In genomic region chrX:41084360-41085104, GRCh38 we compare ENCODE assay signal across 1 cellular context.
A peak's percentile ranks its signal among the peaks of the same experiment; 100 is the strongest.
TF ChIP-seq lines count a peak whose summit lies in the region.

No MANE protein-coding gene starts in this region.

TF ChIP-seq in H1, 55 proteins besides CTCF, POLR2A, EP300 and RAD21 (continued from another document):
- peak; percentile 94 for TF ChIP-seq ATF2 (IDR thresholded peaks at IDR 0.05; ENCODE audit: low read length)
- peak; percentile 84; the same call in 1 of the 2 replicates for TF ChIP-seq POLR2AphosphoS5 (IDR thresholded peaks at IDR 0.05; ENCODE audit: low read depth, low read length)
- TF ChIP-seq ZNF274 (IDR thresholded peaks at IDR 0.05; ENCODE audit: borderline replicate concordance, extremely low read depth, low read length), result no peak
- peak; percentile 57; the same call in 1 of the 2 replicates for TF ChIP-seq RBBP5 (IDR thresholded peaks at IDR 0.05; ENCODE audit: borderline replicate concordance, low read depth, low read length)
- TF ChIP-seq SP2 (IDR thresholded peaks at IDR 0.05; ENCODE audit: low read length), result no peak
- TF ChIP-seq SP4 (IDR thresholded peaks at IDR 0.05; ENCODE audit: low read length), result no peak; the same call in 1 of the 2 replicates
- TF ChIP-seq ASH2L (IDR thresholded peaks at IDR 0.05; ENCODE audit: low read length), result peak; percentile 77
- no peak for TF ChIP-seq CEBPB (IDR thresholded peaks at IDR 0.05; ENCODE audit: low read depth, low read length)
- TF ChIP-seq CHD7 (IDR thresholded peaks at IDR 0.05; ENCODE audit: insufficient replicate concordance, low read length), result no peak
- TF ChIP-seq CREB1 (IDR thresholded peaks at IDR 0.05), result peak; percentile 93
- TF ChIP-seq CHD2 (IDR thresholded peaks at IDR 0.05; ENCODE audit: low read length), result no peak
- no peak for TF ChIP-seq RFX5 (IDR thresholded peaks at IDR 0.05; ENCODE audit: borderline replicate concordance, low read depth, low read length)
- TF ChIP-seq SIRT6 (IDR thresholded peaks at IDR 0.05; ENCODE audit: low read length), result no peak
- TF ChIP-seq FOSL1 (IDR thresholded peaks at IDR 0.05; ENCODE audit: insufficient read depth, low read depth, low read length), result no peak
- TF ChIP-seq JUN (IDR thresholded peaks at IDR 0.05; ENCODE audit: low read depth, low read length), result peak; percentile 77; the same call in 1 of the 2 replicates
- peak; percentile 32 for TF ChIP-seq KDM4A (IDR thresholded peaks at IDR 0.05; ENCODE audit: low read depth, low read length, severe bottlenecking)
- no peak for TF ChIP-seq BRCA1 (IDR thresholded peaks at IDR 0.05; ENCODE audit: low read depth, low read length)
- peak; percentile 88 for TF ChIP-seq EGR1 (IDR thresholded peaks at IDR 0.05; ENCODE audit: borderline replicate concordance, low read depth, low read length)
- TF ChIP-seq MAFK (IDR thresholded peaks at IDR 0.05; ENCODE audit: low read depth, low read length), result no peak
- no peak for TF ChIP-seq BCL11A (IDR thresholded peaks at IDR 0.05; ENCODE audit: low read depth in 2 of 2, low read length in 2 of 2)
- TF ChIP-seq KDM5A (IDR thresholded peaks at IDR 0.05; ENCODE audit: low read length), result no peak
- no peak; the same call in 1 of the 2 replicates for TF ChIP-seq BACH1 (IDR thresholded peaks at IDR 0.05; ENCODE audit: low read length)
- peak; percentile 75 for TF ChIP-seq E2F6 (IDR thresholded peaks at IDR 0.05)
- TF ChIP-seq, protein P1, sequence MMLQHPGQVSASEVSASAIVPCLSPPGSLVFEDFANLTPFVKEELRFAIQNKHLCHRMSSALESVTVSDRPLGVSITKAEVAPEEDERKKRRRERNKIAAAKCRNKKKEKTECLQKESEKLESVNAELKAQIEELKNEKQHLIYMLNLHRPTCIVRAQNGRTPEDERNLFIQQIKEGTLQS (IDR thresholded peaks at IDR 0.05; ENCODE audit: insufficient read depth, low read depth, low read length), result peak; percentile 85
- TF ChIP-seq YY1 (IDR thresholded peaks at IDR 0.05; ENCODE audit: low read depth, low read length), result no peak
- no peak for TF ChIP-seq TEAD4 (IDR thresholded peaks at IDR 0.05; ENCODE audit: low read depth, low read length)
- TF ChIP-seq TAF1 (IDR thresholded peaks at IDR 0.05; ENCODE audit: low read depth, low read length), result peak; percentile 58
- no peak for TF ChIP-seq TAF7 (optimal IDR thresholded peaks at IDR 0.05; ENCODE audit: borderline replicate concordance, low read depth, low read length)
- TF ChIP-seq, protein P2, sequence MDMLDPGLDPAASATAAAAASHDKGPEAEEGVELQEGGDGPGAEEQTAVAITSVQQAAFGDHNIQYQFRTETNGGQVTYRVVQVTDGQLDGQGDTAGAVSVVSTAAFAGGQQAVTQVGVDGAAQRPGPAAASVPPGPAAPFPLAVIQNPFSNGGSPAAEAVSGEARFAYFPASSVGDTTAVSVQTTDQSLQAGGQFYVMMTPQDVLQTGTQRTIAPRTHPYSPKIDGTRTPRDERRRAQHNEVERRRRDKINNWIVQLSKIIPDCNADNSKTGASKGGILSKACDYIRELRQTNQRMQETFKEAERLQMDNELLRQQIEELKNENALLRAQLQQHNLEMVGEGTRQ (IDR thresholded peaks at IDR 0.05; ENCODE audit: low read length), result peak; percentile 96
- no peak; the same call in 1 of the 2 replicates for TF ChIP-seq SP1 (IDR thresholded peaks at IDR 0.05; ENCODE audit: low read depth, low read length)
- TF ChIP-seq POU5F1 (IDR thresholded peaks at IDR 0.05; ENCODE audit: low read depth, low read length), result no peak
- TF ChIP-seq PHF8 (conservative IDR thresholded peaks at IDR 0.05; ENCODE audit: low read depth, low read length), result peak; percentile 69
- peak; percentile 84 for TF ChIP-seq MAX (IDR thresholded peaks at IDR 0.05)
- TF ChIP-seq GTF2F1 (IDR thresholded peaks at IDR 0.05; ENCODE audit: borderline replicate concordance, low read depth, low read length), result no peak; the same call in 1 of the 2 replicates
- TF ChIP-seq SAP30 (IDR thresholded peaks at IDR 0.05; ENCODE audit: insufficient read depth, insufficient replicate concordance, low read length), result no peak
- no peak for TF ChIP-seq EZH2 (IDR thresholded peaks at IDR 0.05; ENCODE audit: low read depth, low read length, severe bottlenecking)
- peak in 1 of 2 experiments; percentile 16; a peak in 1 of 4 replicates for TF ChIP-seq SIN3A (conservative IDR thresholded peaks at IDR 0.05 in 1 of 2, IDR thresholded peaks at IDR 0.05 in 1 of 2; ENCODE audit: low read depth in 1 of 2, low read length in 2 of 2)
